In the genomic region with DNA sequence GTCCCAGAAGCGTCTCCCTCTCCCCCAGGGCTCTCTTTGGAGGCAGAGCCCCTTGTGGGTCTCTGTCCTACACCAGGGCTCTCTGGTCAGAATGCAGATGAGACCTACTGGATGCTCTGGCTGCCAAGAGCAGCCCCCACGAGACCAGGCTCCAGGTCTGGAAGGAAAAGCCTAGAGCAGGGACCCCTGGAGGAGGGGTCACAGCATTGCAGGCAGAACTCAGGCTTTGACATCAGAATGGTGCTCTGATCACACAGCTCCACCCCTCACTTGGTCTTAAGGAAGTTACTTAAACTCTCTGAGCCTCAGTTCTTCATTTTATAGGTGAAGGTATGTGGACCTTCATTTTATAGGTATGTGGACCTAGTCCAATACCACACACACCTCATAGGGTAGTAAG, we compare ENCODE assay signal across 8 cellular contexts.
DNase-seq lines count a peak whose midpoint lies in the region; ATAC-seq, FAIRE-seq and TF ChIP-seq lines count a peak whose summit lies in the region.

No MANE protein-coding gene starts in this region.

- BruUV-seq in IMR-90 (replicated peaks; lab: Mats Ljungman, UMichigan) = no TSS peak
- no TSS peak for BruUV-seq in GM12878 (replicated peaks; lab: Mats Ljungman, UMichigan)

- H2AK5ac ChIP-seq in IMR-90 (ENCODE audit: low read depth, low read length) = no peak overlapping the region

- no peak overlapping the region for H4K91ac ChIP-seq in IMR-90 (ENCODE audit: insufficient read depth, low read depth, low read length)

- peaks cover 60% of the 10 kb centered on the region for H3K4me1 Mint-ChIP-seq in CD4-positive, alpha-beta T cell (ENCODE audit: low read depth)

- no peak overlapping the region for H2AK9ac ChIP-seq in IMR-90 (replicated peaks; ENCODE audit: low read depth, low read length, poor library complexity)

- peaks cover 4 to 34% of the 10 kb centered on the region in 2 experiments; a peak in 3 of 4 replicates for H3K79me1 ChIP-seq in IMR-90 (ENCODE audit: low read depth in 1 of 2, low read length in 2 of 2)

- peak overlapping the region; percentile 34 for H3K4me3 Mint-ChIP-seq in CD4-positive, alpha-beta T cell

- H3K4me2 ChIP-seq in IMR-90 (ENCODE audit: low read depth, low read length) (no peak overlapping the region), GM12878 (ENCODE audit: control insufficient read depth, insufficient read depth) (no peak overlapping the region)

- no peaks in the 10 kb centered on the region for H3K79me2 ChIP-seq in GM12878 (ENCODE audit: control insufficient read depth, insufficient read depth, low read length)

- in situ Hi-C loops in IMR-90 (cut with MboI; ENCODE audit: low sequenced_read_pairs) = no loop called here
- in situ Hi-C loops in GM12878 (cut with MboI) = no loop called here

- SMC1A ChIA-PET in GM12878 (lab: Charles Lee; ENCODE audit: uncharacterized antibody, unreplicated experiment) = no interaction called here

- H3K14ac ChIP-seq in IMR-90 (replicated peaks; ENCODE audit: low read depth, low read length) = 0 out of 2 replicates have a peak overlapping the region, but pooled peaks have one; percentile 57

- RAD21 ChIA-PET in GM12878 (lab: Charles Lee; ENCODE audit: unreplicated experiment) = no interaction called here

- H3K4me1 ChIP-seq in IMR-90 (ENCODE audit: control insufficient read depth, insufficient read depth, low read length) (peaks cover 21% of the 10 kb centered on the region), GM12878 (ENCODE audit: control insufficient read depth, insufficient read depth, low read length) (peaks cover 15% of the 10 kb centered on the region), mucosa of descending colon (ENCODE audit: low read depth) (peaks cover 25% of the 10 kb centered on the region)

- no peak for DNase-seq in CD4-positive, alpha-beta T cell
- peak; percentile 28 for DNase-seq in IMR-90
- no peak for DNase-seq in GM12878 (ENCODE audit: low read depth, low spot score)
- no peak for DNase-seq in mucosa of descending colon
- no peak for DNase-seq in SHP77 treated with DMSO at 0.1 percent for 48 hours (lab: John Stamatoyannopoulos, UW)
- DNase-seq in GOT3 (lab: John Stamatoyannopoulos, UW) = no peak

- TF ChIP-seq CTCF in CD4-positive, alpha-beta T cell (IDR thresholded peaks at IDR 0.05) = no peak
- TF ChIP-seq CTCF in IMR-90 (conservative IDR thresholded peaks at IDR 0.05; ENCODE audit: low read depth, low read length) = peak; percentile 38
- peak in 2 of 3 experiments; percentile 33 to 42; a peak in 2 of 6 replicates for TF ChIP-seq CTCF in GM12878 (IDR thresholded peaks at IDR 0.05 in 2 of 3, conservative IDR thresholded peaks at IDR 0.05 in 1 of 3; ENCODE audit: control insufficient read depth in 2 of 3, extremely low read depth in 1 of 3, insufficient read depth in 1 of 3, low read depth in 3 of 3, low read length in 3 of 3)
- TF ChIP-seq CTCF in mucosa of descending colon (IDR thresholded peaks at IDR 0.05) = no peak

- H4K20me1 ChIP-seq in IMR-90 (ENCODE audit: insufficient read depth, low read length) (peaks cover 28% of the 10 kb centered on the region; the same call in 1 of the 2 replicates), GM12878 (ENCODE audit: control insufficient read depth, insufficient read depth) (no peaks in the 10 kb centered on the region)

- H3K36me3 ChIP-seq in IMR-90 (ENCODE audit: control insufficient read depth, insufficient read depth, low read length) (peaks cover 1% of the 10 kb centered on the region; the same call in 1 of the 2 replicates), GM12878 (ENCODE audit: control insufficient read depth in 2 of 2, insufficient read depth in 2 of 2, low read length in 1 of 2) (no peaks in the 10 kb centered on the region; a peak in 1 of 4 replicates), mucosa of descending colon (ENCODE audit: low read depth) (no peaks in the 10 kb centered on the region)

- no peak overlapping the region for H2BK120ac ChIP-seq in IMR-90 (ENCODE audit: low read depth, low read length)

- H3K4me3 ChIP-seq in IMR-90 (ENCODE audit: insufficient read depth, low read depth, low read length) = no peak overlapping the region
- no peak overlapping the region for H3K4me3 ChIP-seq in GM12878
- no peak overlapping the region for H3K4me3 ChIP-seq in mucosa of descending colon

- H3K27ac ChIP-seq in CD4-positive, alpha-beta T cell (ENCODE audit: low read depth, low read length) = no peak overlapping the region
- H3K27ac ChIP-seq in IMR-90 (ENCODE audit: insufficient read depth, low read length) (no peak overlapping the region), GM12878 (ENCODE audit: control insufficient read depth, insufficient read depth) (no peak overlapping the region)

- H2AFZ ChIP-seq in IMR-90 (replicated peaks; ENCODE audit: low read length, poor library complexity) = no peak overlapping the region
- no peak overlapping the region; the same call in 1 of the 2 replicates for H2AFZ ChIP-seq in GM12878 (ENCODE audit: control insufficient read depth, low read depth, low read length)

- no peaks in the 10 kb centered on the region for H3K36me3 Mint-ChIP-seq in CD4-positive, alpha-beta T cell (ENCODE audit: low read depth)

- dilution Hi-C loops in IMR-90 (cut with HindIII; ENCODE audit: low sequenced_read_pairs, unreplicated experiment) = no loop called here

- WGBS in IMR-90 (ENCODE audit: extremely low coverage in 2 of 2, insufficient read length in 1 of 2), 2 experiments = 0% methylated on average over 1 of the region's 2 CpGs; no CpG with 5 or more reads in 1 of the 2 experiments
- WGBS in GM12878 (ENCODE audit: insufficient coverage, insufficient replicate concordance, low lambda C conversion rate, missing lambda C conversion rate) = 14% methylated on average over 2 of the region's 2 CpGs

- peaks cover 37% of the 10 kb centered on the region for H3K9me1 ChIP-seq in IMR-90 (ENCODE audit: insufficient read depth, low read length)

- H3K9me3 ChIP-seq in CD4-positive, alpha-beta T cell (ENCODE audit: control insufficient read depth, low read length) = no peaks in the 10 kb centered on the region
- H3K9me3 ChIP-seq in IMR-90 (ENCODE audit: control insufficient read depth, insufficient read depth, low read length) = no peaks in the 10 kb centered on the region
- no peaks in the 10 kb centered on the region for H3K9me3 ChIP-seq in GM12878 (replicated peaks; ENCODE audit: control insufficient read depth, insufficient read depth, low read length)
- no peaks in the 10 kb centered on the region for H3K9me3 ChIP-seq in mucosa of descending colon

- no peak overlapping the region for H2BK20ac ChIP-seq in IMR-90 (ENCODE audit: low read depth, low read length)

- H2BK5ac ChIP-seq in IMR-90 (ENCODE audit: low read depth, low read length, poor library complexity, severe bottlenecking) = no peak overlapping the region

- no peak overlapping the region for H3K18ac ChIP-seq in IMR-90 (ENCODE audit: low read depth, low read length)

- no peak overlapping the region for H4K8ac ChIP-seq in IMR-90 (ENCODE audit: low read depth in 2 of 2, low read length in 2 of 2)

- TF ChIP-seq RAD21 in IMR-90 (IDR thresholded peaks at IDR 0.05; ENCODE audit: low read length) (0 out of 2 replicates have a peak, but pooled peaks have one; percentile 5), GM12878 (IDR thresholded peaks at IDR 0.05; ENCODE audit: insufficient read depth, low read depth, low read length) (0 out of 2 replicates have a peak, but pooled peaks have one; percentile 20)

- H3K23ac ChIP-seq in IMR-90 (ENCODE audit: low read depth, low read length) = no peak overlapping the region

- POLR2A ChIA-PET in CD4-positive, alpha-beta T cell (lab: Charles Lee) = no interaction called here
- POLR2A ChIA-PET in IMR-90 (lab: Charles Lee; ENCODE audit: unreplicated experiment) = no interaction called here
- POLR2A ChIA-PET in GM12878 (lab: Charles Lee) = no interaction called here

- H4K5ac ChIP-seq in IMR-90 (ENCODE audit: low read depth, low read length) = no peak overlapping the region

- no peak overlapping the region for H3K9ac ChIP-seq in IMR-90 (ENCODE audit: low read depth, low read length)
- no peak overlapping the region for H3K9ac ChIP-seq in GM12878 (ENCODE audit: control insufficient read depth, insufficient read depth, low read length)

- H3K4ac ChIP-seq in IMR-90 (ENCODE audit: low read depth, low read length) = no peak overlapping the region

- peak; percentile 89 for ATAC-seq in CD4-positive, alpha-beta T cell (ENCODE audit: poor library complexity)
- ATAC-seq in IMR-90 (ENCODE audit: low read depth) (peak; percentile 19; the same call in 1 of the 2 replicates), GM12878 (peak; percentile 65), mucosa of descending colon (peak; percentile 32), HG02623 (IDR thresholded peaks at IDR 0.05; ENCODE audit: unreplicated experiment) (no peak), HG03097 (IDR thresholded peaks at IDR 0.05; ENCODE audit: low FRiP score, unreplicated experiment) (no peak)

- H3K27me3 ChIP-seq in CD4-positive, alpha-beta T cell (ENCODE audit: control insufficient read depth, insufficient read depth, low read length) = no peaks in the 10 kb centered on the region
- no peaks in the 10 kb centered on the region for H3K27me3 ChIP-seq in IMR-90 (ENCODE audit: control insufficient read depth, insufficient read depth, low read length)
- no peaks in the 10 kb centered on the region; a peak in 1 of 4 replicates for H3K27me3 ChIP-seq in GM12878 (replicated peaks in 1 of 2; ENCODE audit: control insufficient read depth in 2 of 2, insufficient read depth in 2 of 2, low read length in 1 of 2)

- no peak for TF ChIP-seq EP300 in GM12878 (IDR thresholded peaks at IDR 0.05; ENCODE audit: borderline replicate concordance in 1 of 2, control insufficient read depth in 1 of 2, low read depth in 2 of 2, low read length in 2 of 2)

- intact Hi-C loops in CD4-positive, alpha-beta T cell (cut with DNase I, micrococcal nuclease) = no loop called here
- intact Hi-C loops in IMR-90 (cut with micrococcal nuclease) (no loop called here), GM12878 (cut with micrococcal nuclease; ENCODE audit: unreplicated experiment) (no loop called here), mucosa of descending colon (cut with DNase I, micrococcal nuclease) (no loop called here)

- TF ChIP-seq POLR2A in IMR-90 (IDR thresholded peaks at IDR 0.05; ENCODE audit: low read depth, low read length) (no peak), GM12878 (IDR thresholded peaks at IDR 0.05; ENCODE audit: low read depth, low read length) (no peak)

- FAIRE-seq in GM12878 (lab: Jason Lieb, UNC) = no peak

- CTCF ChIA-PET in CD4-positive, alpha-beta T cell (lab: Charles Lee) = interaction anchor here (1.9 kb wide), 1 partner anchor 20 kb away, joined by 5 read pairs; no protein-coding TSS in a partner anchor
- CTCF ChIA-PET in IMR-90 (lab: Yijun Ruan, JAX) = interaction anchor here (0.6 kb wide), 1 partner anchor 60 kb away, joined by 4 read pairs; no protein-coding TSS in a partner anchor
- CTCF ChIA-PET in GM12878 (lab: Yijun Ruan, JAX) = no interaction called here

- H2BK15ac ChIP-seq in IMR-90 (ENCODE audit: low read depth, low read length) = no peak overlapping the region

- H3K56ac ChIP-seq in IMR-90 (ENCODE audit: extremely low read depth, insufficient read depth, low read length) = no peak overlapping the region

- H3K9me3 Mint-ChIP-seq in CD4-positive, alpha-beta T cell = no peaks in the 10 kb centered on the region

- H3K27ac Mint-ChIP-seq in CD4-positive, alpha-beta T cell = peak overlapping the region; percentile 66

- no peaks in the 10 kb centered on the region for H3K27me3 Mint-ChIP-seq in CD4-positive, alpha-beta T cell

TF ChIP-seq in GM12878, 131 proteins besides CTCF, POLR2A, EP300 and RAD21 (continues in another document):
- TF ChIP-seq HDGF (IDR thresholded peaks at IDR 0.05) = no peak

Comparison
In these comparisons a context has a peak if more than half of its experiments do, and no peak if none do; other contexts are left out.
1. ATAC-seq: peak in CD4-positive, alpha-beta T cell (single experiment), IMR-90 (single experiment), GM12878 (single experiment) and mucosa of descending colon (single experiment); none in HG02623 (single experiment) and HG03097 (single experiment).
2. CTCF ChIP-seq: peak in IMR-90 (single experiment) and GM12878 (2 of 3); none in CD4-positive, alpha-beta T cell (single experiment) and mucosa of descending colon (single experiment).